In genomic region chr3:172208586-172209332, GRCh38 we compare ENCODE assay signal across 12 cellular contexts.
A peak's percentile ranks its signal among the peaks of the same experiment; 100 is the strongest.
DNase-seq lines count a peak whose midpoint lies in the region; ATAC-seq and TF ChIP-seq lines count a peak whose summit lies in the region.
"Had no signal": no experiment of that assay in that cellular context is flagged by ENCODE, and none has a peak within 500 bp of the region (broad histone marks: within the 10 kb centered on the region; RNA-seq: fewer than 3 reads in every experiment).

No MANE protein-coding gene starts in this region.

- H3K4me1 ChIP-seq in HUES6 (ENCODE audit: control insufficient read depth, insufficient read depth, low read length), result peaks cover 37% of the 10 kb centered on the region
- H3K4me1 ChIP-seq in body of pancreas, result peaks cover 39% of the 10 kb centered on the region
- H3K4me1 ChIP-seq in skeletal muscle tissue (ENCODE audit: control insufficient read depth in 3 of 3, insufficient read depth in 3 of 3, low read length in 3 of 3), result peaks cover 27 to 35% (median 35%) of the 10 kb centered on the region in 3 donors

- H3K36me3 ChIP-seq in HUES6 (ENCODE audit: control insufficient read depth, insufficient read depth, low read length), result peaks cover 8% of the 10 kb centered on the region; the same call in 1 of the 2 replicates
- no peaks in the 10 kb centered on the region for H3K36me3 ChIP-seq in body of pancreas (replicated peaks in 1 of 2; ENCODE audit: insufficient read depth in 1 of 2, low read depth in 2 of 2)
- H3K36me3 ChIP-seq in skeletal muscle tissue (ENCODE audit: control insufficient read depth in 3 of 3, insufficient read depth in 3 of 3, low read length in 3 of 3), result no peaks in the 10 kb centered on the region

- H3K9me3 ChIP-seq in HUES6 (ENCODE audit: control insufficient read depth, insufficient read depth, low read depth, low read length), result peaks cover 12% of the 10 kb centered on the region; the same call in 1 of the 2 replicates
- H3K9me3 ChIP-seq in body of pancreas, result no peaks in the 10 kb centered on the region
- no peaks in the 10 kb centered on the region for H3K9me3 ChIP-seq in skeletal muscle tissue (ENCODE audit: control insufficient read depth in 3 of 3, low read length in 3 of 3)

- WGBS in body of pancreas, 2 donors, result 81 to 85% methylated on average over 11 to 20 of the region's 20 CpGs

- H3K9ac ChIP-seq in HUES6 (ENCODE audit: low read length), result no peak overlapping the region
- H3K9ac ChIP-seq in skeletal muscle tissue (ENCODE audit: low read depth in 1 of 3, low read length in 3 of 3), result no peak overlapping the region

- H3K4me3 ChIP-seq in HUES6 (ENCODE audit: low read depth, low read length) (no peak overlapping the region), body of pancreas (no peak overlapping the region), skeletal muscle tissue (ENCODE audit: low read length in 3 of 3) (peak overlapping the region in 1 of 3 donors; percentile 30)

- DNase-seq in body of pancreas (peak in 1 of 4 donors; percentile 13), iPS-NIHi11 (ENCODE audit: low spot score) (peak; percentile 50), DMS153 treated with DMSO at 0.1 percent for 48 hours (lab: John Stamatoyannopoulos, UW; ENCODE audit: unreplicated experiment) (no peak), left lobe of liver (ENCODE audit: low spot score) (no peak)
- no peak for DNase-seq in activated naive CD4-positive, alpha-beta T cell treated with Interleukin-2 at 50 U/mL for 16 hours
- DNase-seq: activated naive CD8-positive, alpha-beta T cell treated with anti-CD3 and anti-CD28 coated beads for 36 hours; effector CD4-positive, alpha-beta T cell; NCI-H1436; stimulated activated CD4-positive, alpha-beta T cell treated with anti-CD3 and anti-CD28 coated beads, Interleukin-12 subunit alpha, Interleukin-12 subunit beta, amount 100 ng/mL, for 4 hours had no signal

- intact Hi-C loops in body of pancreas (cut with DNase I), result no loop called here

- TF ChIP-seq CTCF in body of pancreas (IDR thresholded peaks at IDR 0.05), result no peak

- H3K27me3 ChIP-seq in HUES6 (ENCODE audit: control insufficient read depth, insufficient read depth, low read length) (no peaks in the 10 kb centered on the region), body of pancreas (no peaks in the 10 kb centered on the region), skeletal muscle tissue (ENCODE audit: control insufficient read depth in 3 of 3, insufficient read depth in 3 of 3, low read length in 3 of 3) (no peaks in the 10 kb centered on the region)

- peak overlapping the region; percentile 22; the same call in 1 of the 2 replicates for H3K27ac ChIP-seq in HUES6 (ENCODE audit: low read depth, low read length)
- peak overlapping the region; percentile 7 to 55 (median 44) for H3K27ac ChIP-seq in body of pancreas
- H3K27ac ChIP-seq in skeletal muscle tissue (ENCODE audit: low read depth, low read length), result peak overlapping the region; percentile 50

- TF ChIP-seq POLR2A in body of pancreas (IDR thresholded peaks at IDR 0.05), result no peak

- ATAC-seq in body of pancreas (no peak), left lobe of liver (no peak), GM19351 (IDR thresholded peaks at IDR 0.05; ENCODE audit: unreplicated experiment) (no peak)
